10 cellular contexts compared by ENCODE assay signal in the genomic region with DNA sequence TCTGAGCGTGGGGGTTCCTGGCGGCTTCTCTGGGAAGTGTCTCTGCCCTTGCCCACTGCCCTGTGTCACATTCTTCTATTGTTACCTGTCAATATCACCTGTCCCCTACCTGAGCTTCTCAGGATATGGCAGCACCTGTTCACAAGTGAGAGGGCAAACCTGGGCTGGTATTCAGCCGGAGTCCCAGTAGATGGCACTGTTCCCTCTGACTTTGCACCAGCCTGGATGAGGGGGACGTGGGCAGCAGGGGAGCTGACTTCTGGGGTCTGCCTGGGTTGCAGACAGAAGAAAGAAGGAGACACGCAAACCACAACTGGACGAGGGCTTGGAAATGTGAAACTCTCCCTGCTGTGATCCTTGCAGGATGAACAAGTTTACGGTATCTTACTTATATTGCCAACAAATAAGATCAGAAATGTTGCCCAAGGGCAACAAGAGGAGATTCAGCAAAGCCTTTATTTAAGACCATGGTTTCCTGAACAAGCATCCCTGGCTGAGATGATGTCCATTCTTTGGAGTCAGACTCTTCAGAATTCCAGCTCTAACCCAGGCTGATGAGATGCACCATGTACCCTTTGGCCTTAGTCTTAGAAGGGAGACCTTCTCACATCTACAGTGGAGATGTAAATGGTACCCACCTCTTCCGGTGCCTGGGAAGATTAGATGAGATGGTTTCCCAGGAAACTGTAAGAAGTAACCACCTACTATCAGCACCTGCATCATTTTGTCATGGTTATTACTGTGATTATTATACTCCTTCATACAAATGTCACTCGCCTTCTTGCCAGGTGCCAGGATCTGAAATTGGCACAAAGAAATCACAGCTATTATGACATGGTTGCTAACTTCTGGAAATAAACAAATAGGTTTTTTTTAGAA.
DNase-seq lines count a peak whose midpoint lies in the region; TF ChIP-seq lines count a peak whose summit lies in the region.
"Had no signal": no experiment of that assay in that cellular context is flagged by ENCODE, and none has a peak within 500 bp of the region (broad histone marks: within the 10 kb centered on the region; RNA-seq: fewer than 3 reads in every experiment).

No MANE protein-coding gene starts in this region.

- no peaks in the 10 kb centered on the region for H3K79me2 ChIP-seq in osteoblast (ENCODE audit: insufficient read depth, low read length)

- no peak overlapping the region for H2AFZ ChIP-seq in osteoblast (ENCODE audit: low read length)

- H4K20me1 ChIP-seq in osteoblast (ENCODE audit: insufficient read depth, low read length), result no peaks in the 10 kb centered on the region

- H3K9me3 ChIP-seq in osteoblast (ENCODE audit: low read depth, low read length), result no peaks in the 10 kb centered on the region
- H3K9me3 ChIP-seq: adrenal gland had no signal

- H3K27me3 ChIP-seq in osteoblast (ENCODE audit: insufficient read depth, low read length), result peaks cover 3% of the 10 kb centered on the region
- H3K27me3 ChIP-seq: adrenal gland had no signal

- H3K4me3 ChIP-seq in choroid plexus epithelial cell (ENCODE audit: low read depth, low read length) (no peak overlapping the region), osteoblast (ENCODE audit: insufficient read depth, low read length) (no peak overlapping the region)
- H3K4me3 ChIP-seq: adrenal gland, lung had no signal

- no peak overlapping the region for H3K4me2 ChIP-seq in osteoblast (ENCODE audit: insufficient read depth, low read length)

- TF ChIP-seq CTCF in choroid plexus epithelial cell (conservative IDR thresholded peaks at IDR 0.05; ENCODE audit: low read depth, low read length) (peak; percentile 36), osteoblast (IDR thresholded peaks at IDR 0.05; ENCODE audit: extremely low read depth, low read depth, low read length) (peak; percentile 33)

- H3K27ac ChIP-seq in osteoblast (ENCODE audit: low read depth, low read length), result no peak overlapping the region
- H3K27ac ChIP-seq: adrenal gland had no signal

- H3K4me1 ChIP-seq in osteoblast (ENCODE audit: insufficient read depth, low read length), result no peaks in the 10 kb centered on the region
- H3K4me1 ChIP-seq: adrenal gland had no signal

- DNase-seq in NCI-H187 (lab: John Stamatoyannopoulos, UW), result peak; percentile 31 to 55
- DNase-seq in NCI-H187 treated with DMSO at 0.1 percent for 48 hours (lab: John Stamatoyannopoulos, UW), result no peak
- peak; percentile 60 for DNase-seq in NCI-H1105 treated with DMSO at 0.1 percent for 48 hours (lab: John Stamatoyannopoulos, UW)
- DNase-seq in choroid plexus epithelial cell (ENCODE audit: low read depth), result peak; percentile 1
- DNase-seq in osteoblast (ENCODE audit: insufficient read length, low spot score, missing footprints), result no peak
- DNase-seq in NCI-H1694 (lab: John Stamatoyannopoulos, UW), result no peak
- DNase-seq in stimulated activated CD4-positive, alpha-beta T cell treated with anti-CD3 and anti-CD28 coated beads, Interleukin-4, amount 100 ng/mL, for 1 hour, result no peak
- DNase-seq in NK-92 treated with Interleukin-12 subunit alpha and Interleukin-12 subunit beta, amount 100 ng/mL, for 24 hours (lab: John Stamatoyannopoulos, UW), result no peak
- DNase-seq: adrenal gland had no signal

- H3K36me3 ChIP-seq in osteoblast (ENCODE audit: insufficient read depth, low read length), result no peaks in the 10 kb centered on the region
- H3K36me3 ChIP-seq: adrenal gland had no signal

Comparison
In these comparisons a context has a peak if more than half of its experiments do, and no peak if none do; other contexts are left out.
1. DNase-seq: peak in NCI-H187 (2 of 2), NCI-H1105 treated with DMSO at 0.1 percent for 48 hours (single experiment) and choroid plexus epithelial cell (single experiment); none in NCI-H187 treated with DMSO at 0.1 percent for 48 hours (single experiment), osteoblast (single experiment), NCI-H1694 (single experiment), stimulated activated CD4-positive, alpha-beta T cell treated with anti-CD3 and anti-CD28 coated beads, Interleukin-4, amount 100 ng/mL, for 1 hour (single experiment) and NK-92 treated with Interleukin-12 subunit alpha and Interleukin-12 subunit beta, amount 100 ng/mL, for 24 hours (single experiment).